ENCODE assay signal across 10 cellular contexts in the genomic region with DNA sequence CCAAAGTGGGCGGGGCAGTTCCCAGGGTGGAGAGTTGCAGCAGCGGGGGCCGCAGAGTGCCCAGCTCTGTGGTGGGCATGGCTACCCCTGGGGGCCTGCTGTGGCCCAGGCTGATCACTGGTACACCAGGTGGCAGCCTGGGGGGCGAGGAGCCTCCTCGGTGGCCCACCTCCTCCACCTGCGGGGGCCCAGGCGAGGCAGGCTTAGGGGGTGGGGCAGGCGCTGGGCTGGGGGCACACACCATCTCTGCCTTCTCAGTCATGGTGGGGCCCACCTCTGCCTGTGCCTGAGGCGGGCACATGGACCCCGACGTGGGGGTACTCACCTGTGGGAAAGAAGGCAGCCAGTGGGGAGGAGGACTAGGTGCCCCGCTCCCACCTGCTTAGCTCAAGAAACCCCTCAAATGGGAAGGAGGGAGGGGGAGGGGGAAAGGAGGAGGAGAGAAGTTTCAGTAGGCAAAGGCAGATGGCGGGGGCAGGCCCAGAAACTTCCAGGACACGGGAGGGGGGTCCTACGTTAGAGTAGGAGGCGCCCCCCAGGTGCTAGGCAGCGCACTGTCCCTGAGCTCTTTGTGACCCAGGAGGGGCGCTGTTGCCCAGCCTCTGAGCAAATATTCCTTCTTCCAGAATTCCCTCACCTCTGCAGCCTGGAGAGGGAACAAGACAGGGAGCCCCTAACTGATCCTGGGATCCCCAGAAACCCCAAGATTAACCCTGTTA. TPM values are rescaled to one million over a fixed set of nuclear protein-coding genes. Genes with fewer than 3 reads are reported as not detected.
DNase-seq lines count a peak whose midpoint lies in the region; ATAC-seq and TF ChIP-seq lines count a peak whose summit lies in the region.
"Had no signal": no experiment of that assay in that cellular context is flagged by ENCODE, and none has a peak within 500 bp of the region (broad histone marks: within the 10 kb centered on the region; RNA-seq: fewer than 3 reads in every experiment).

No MANE protein-coding gene starts in this region.

- intact Hi-C loops in CD8-positive, alpha-beta T cell (cut with DNase I, micrococcal nuclease), result loop anchor here (2.0 to 5.0 kb wide), 2 partner anchors 16 to 51 kb away; partner anchors contain the start of genes IER2 (in 1 of the 2), STX10 (in 1 of the 2) and TRMT1 (in 1 of the 2)

- no peaks in the 10 kb centered on the region for H3K9me3 ChIP-seq in CD8-positive, alpha-beta T cell (ENCODE audit: low read length)
- H3K9me3 ChIP-seq: adrenal gland had no signal

- CTCF ChIA-PET in CD8-positive, alpha-beta T cell (lab: Charles Lee), result interaction anchor here (0.7 to 1.6 kb wide), 3 partner anchors 11 to 123 kb away, joined by 3 to 4 read pairs (median 3); no protein-coding TSS in a partner anchor

- no peak for TF ChIP-seq CTCF in CD8-positive, alpha-beta T cell (IDR thresholded peaks at IDR 0.05)
- TF ChIP-seq CTCF in chondrocyte (IDR thresholded peaks at IDR 0.05) (peak; percentile 59), nephron progenitor cell (IDR thresholded peaks at IDR 0.05) (peak; percentile 12)

- H3K4me1 ChIP-seq in CD8-positive, alpha-beta T cell (ENCODE audit: insufficient read depth, low read length), result peaks cover 79% of the 10 kb centered on the region

- H3K27me3 ChIP-seq in CD8-positive, alpha-beta T cell (ENCODE audit: insufficient read depth, low read length), result peaks cover 14% of the 10 kb centered on the region

- no peak for ATAC-seq in CD8-positive, alpha-beta T cell

- no peak overlapping the region for H3K27ac Mint-ChIP-seq in CD8-positive, alpha-beta T cell
- H3K27ac Mint-ChIP-seq in chondrocyte (ENCODE audit: unreplicated experiment), result no peak overlapping the region
- H3K27ac Mint-ChIP-seq in nephron progenitor cell, result no peak overlapping the region

- DNase-seq in CD8-positive, alpha-beta T cell, result no peak
- DNase-seq in KG1 (lab: John Stamatoyannopoulos, UW), result peak; percentile 24
- peak; percentile 87 for DNase-seq in chondrocyte (ENCODE audit: low spot score)
- DNase-seq in nephron progenitor cell, result no peak
- no peak for DNase-seq in NCI-H1105 treated with DMSO at 0.1 percent for 48 hours (lab: John Stamatoyannopoulos, UW)
- DNase-seq in stimulated activated CD4-positive, alpha-beta T cell treated with anti-CD3 and anti-CD28 coated beads, Interleukin-4, amount 100 ng/mL, for 24 hours, result no peak
- DNase-seq in NCI-H226, result no peak
- no peak for DNase-seq in NCI-H2196 (lab: John Stamatoyannopoulos, UW; ENCODE audit: unreplicated experiment)
- DNase-seq: NCI-H2081 had no signal

- H3K4me1 Mint-ChIP-seq in CD8-positive, alpha-beta T cell (ENCODE audit: low read depth), result peaks cover 49% of the 10 kb centered on the region
- H3K4me1 Mint-ChIP-seq in chondrocyte (ENCODE audit: low read depth) (peaks cover 14% of the 10 kb centered on the region), nephron progenitor cell (peaks cover 7% of the 10 kb centered on the region)

- no peak overlapping the region for H3K4me3 ChIP-seq in CD8-positive, alpha-beta T cell (ENCODE audit: low read depth, low read length)

- H3K4me3 Mint-ChIP-seq in CD8-positive, alpha-beta T cell, result peak overlapping the region; percentile 71
- H3K4me3 Mint-ChIP-seq in chondrocyte (ENCODE audit: unreplicated experiment) (no peak overlapping the region), nephron progenitor cell (peak overlapping the region; percentile 23)

- H3K27ac ChIP-seq in CD8-positive, alpha-beta T cell (ENCODE audit: low read depth, low read length), result no peak overlapping the region

- no peaks in the 10 kb centered on the region for H3K36me3 ChIP-seq in CD8-positive, alpha-beta T cell (ENCODE audit: insufficient read depth, low read length)
- H3K36me3 ChIP-seq: adrenal gland had no signal

- H3K9me3 Mint-ChIP-seq in CD8-positive, alpha-beta T cell, result no peaks in the 10 kb centered on the region
- no peaks in the 10 kb centered on the region for H3K9me3 Mint-ChIP-seq in chondrocyte (ENCODE audit: low read depth)
- peaks cover 6% of the 10 kb centered on the region for H3K9me3 Mint-ChIP-seq in nephron progenitor cell

- peaks cover 16% of the 10 kb centered on the region for H3K27me3 Mint-ChIP-seq in CD8-positive, alpha-beta T cell (ENCODE audit: low read depth)
- H3K27me3 Mint-ChIP-seq in chondrocyte (ENCODE audit: low read depth) (peaks cover 10% of the 10 kb centered on the region), nephron progenitor cell (ENCODE audit: low read depth, poor library complexity) (peaks cover 65% of the 10 kb centered on the region)

- no peaks in the 10 kb centered on the region for H3K36me3 Mint-ChIP-seq in CD8-positive, alpha-beta T cell
- H3K36me3 Mint-ChIP-seq in chondrocyte (ENCODE audit: low read depth), result peaks cover 5% of the 10 kb centered on the region
- peaks cover 5% of the 10 kb centered on the region for H3K36me3 Mint-ChIP-seq in nephron progenitor cell (ENCODE audit: low read depth)

- POLR2A ChIA-PET in CD8-positive, alpha-beta T cell (lab: Charles Lee), result no interaction called here

RNA-seq across cellular contexts. Expression of gene LYL1, which starts 1.6 kb away (rescaled TPM):
- total RNA-seq in CD8-positive, alpha-beta T cell, result under 1 TPM; 0.81 to 0.92 TPM
- total RNA-seq in chondrocyte, result 0.38 to 0.47 TPM in 2 of 3 replicates, not detected in the other

RNA-seq across cellular contexts. Expression of gene TRMT1, which starts 15.5 kb away (rescaled TPM):
- total RNA-seq in CD8-positive, alpha-beta T cell, result 10 to 100 TPM; 76.4 to 77.2 TPM
- 25.4 to 35.8 TPM (median 28.9 TPM) in 3 replicates for total RNA-seq in chondrocyte

RNA-seq across cellular contexts. Expression of gene NACC1, which starts 17.0 kb away (rescaled TPM):
- 10 to 100 TPM; 16.8 to 20.8 TPM for total RNA-seq in CD8-positive, alpha-beta T cell
- total RNA-seq in chondrocyte, result 45.2 to 49.5 TPM (median 47.3 TPM) in 3 replicates

RNA-seq across cellular contexts. Expression of gene STX10, which starts 49.1 kb away (rescaled TPM):
- 10 to 100 TPM; 35.7 to 37.5 TPM for total RNA-seq in CD8-positive, alpha-beta T cell
- total RNA-seq in chondrocyte, result 42.9 to 53.0 TPM (median 45.6 TPM) in 3 replicates

RNA-seq across cellular contexts. Expression of gene IER2, which starts 49.2 kb away (rescaled TPM):
- 100 to 1,000 TPM; 223 to 229 TPM for total RNA-seq in CD8-positive, alpha-beta T cell
- 38.4 to 67.1 TPM (median 58.5 TPM) in 3 replicates for total RNA-seq in chondrocyte

Comparison
In these comparisons a context has a peak if more than half of its experiments do, and no peak if none do; other contexts are left out.
1. DNase-seq: peak in KG1 (single experiment) and chondrocyte (single experiment); none in CD8-positive, alpha-beta T cell (0 of 7), nephron progenitor cell (single experiment), NCI-H1105 treated with DMSO at 0.1 percent for 48 hours (single experiment), stimulated activated CD4-positive, alpha-beta T cell treated with anti-CD3 and anti-CD28 coated beads, Interleukin-4, amount 100 ng/mL, for 24 hours (single experiment), NCI-H226 (single experiment) and NCI-H2196 (single experiment).